ENCODE assay signal across 8 cellular contexts in genomic region chr14:63438065-63438757, GRCh38.
DNase-seq lines count a peak whose midpoint lies in the region; ATAC-seq and TF ChIP-seq lines count a peak whose summit lies in the region.

No MANE protein-coding gene starts in this region.

- H3K27ac Mint-ChIP-seq in IgD-negative memory B cell (peak overlapping the region; percentile 11 to 36 (median 13)), WTC11 (peak overlapping the region; percentile 57), nephron (peak overlapping the region; percentile 73 to 88 (median 86)), glutamatergic neuron (ENCODE audit: unreplicated experiment) (no peak overlapping the region)

- TF ChIP-seq CTCF in WTC11 (IDR thresholded peaks at IDR 0.05) = no peak
- TF ChIP-seq CTCF in nephron (IDR thresholded peaks at IDR 0.05; ENCODE audit: unreplicated experiment in 3 of 3) = no peak
- no peak for TF ChIP-seq CTCF in glutamatergic neuron (IDR thresholded peaks at IDR 0.05; ENCODE audit: partially characterized antibody, unreplicated experiment)

- POLR2A ChIA-PET in WTC11 (lab: Charles Lee) = interaction anchor here (0.6 kb wide), 1 partner anchor 104 kb away, joined by 4 read pairs; no protein-coding TSS in a partner anchor

- H3K36me3 Mint-ChIP-seq in IgD-negative memory B cell (peaks cover 15% of the 10 kb centered on the region), WTC11 (peaks cover 7% of the 10 kb centered on the region; the same call in 1 of the 2 replicates), nephron (ENCODE audit: low read depth) (peaks cover 14% of the 10 kb centered on the region), glutamatergic neuron (ENCODE audit: unreplicated experiment) (no peaks in the 10 kb centered on the region)

- DNase-seq in SIG-M5 treated with dmso at 0.1 percent for 504 hours (lab: John Stamatoyannopoulos, UW; ENCODE audit: unreplicated experiment) = peak; percentile 53
- no peak for DNase-seq in SIG-M5 (lab: John Stamatoyannopoulos, UW)
- no peak for DNase-seq in WTC11 (ENCODE audit: low spot score)
- no peak for DNase-seq in glutamatergic neuron
- DNase-seq in GOT3 (lab: John Stamatoyannopoulos, UW) = no peak

- ATAC-seq in WTC11 = no peak; the same call in 1 of the 2 replicates
- peak; percentile 92 for ATAC-seq in esophagus mucosa

- CTCF ChIA-PET in WTC11 (lab: Charles Lee) = interaction anchor here (1.0 to 1.2 kb wide), 2 partner anchors 24 to 105 kb away, joined by 3 read pairs; partner anchors contain the start of gene PPP2R5E

- H3K9me3 Mint-ChIP-seq in IgD-negative memory B cell (no peaks in the 10 kb centered on the region), WTC11 (peaks cover 5% of the 10 kb centered on the region), nephron (no peaks in the 10 kb centered on the region), glutamatergic neuron (ENCODE audit: unreplicated experiment) (peaks cover 3% of the 10 kb centered on the region)

- H3K4me3 Mint-ChIP-seq in IgD-negative memory B cell (peak overlapping the region in 1 of 4 donors; percentile 64), WTC11 (no peak overlapping the region), nephron (peak overlapping the region in 2 of 3 experiments; percentile 12 to 14), glutamatergic neuron (ENCODE audit: unreplicated experiment) (no peak overlapping the region)

- H3K27me3 Mint-ChIP-seq in IgD-negative memory B cell (no peaks in the 10 kb centered on the region), WTC11 (ENCODE audit: low read depth) (no peaks in the 10 kb centered on the region), nephron (ENCODE audit: low read depth) (no peaks in the 10 kb centered on the region), glutamatergic neuron (ENCODE audit: unreplicated experiment) (peaks cover 1% of the 10 kb centered on the region)

- H3K4me1 Mint-ChIP-seq in IgD-negative memory B cell (peaks cover 30 to 52% (median 40%) of the 10 kb centered on the region in 3 donors), WTC11 (peaks cover 56% of the 10 kb centered on the region), nephron (peaks cover 62% of the 10 kb centered on the region), glutamatergic neuron (ENCODE audit: low read depth, unreplicated experiment) (peaks cover 20% of the 10 kb centered on the region)

TF ChIP-seq in WTC11, 78 proteins besides CTCF, POLR2A, EP300 and RAD21:
- TF ChIP-seq, protein P1, sequence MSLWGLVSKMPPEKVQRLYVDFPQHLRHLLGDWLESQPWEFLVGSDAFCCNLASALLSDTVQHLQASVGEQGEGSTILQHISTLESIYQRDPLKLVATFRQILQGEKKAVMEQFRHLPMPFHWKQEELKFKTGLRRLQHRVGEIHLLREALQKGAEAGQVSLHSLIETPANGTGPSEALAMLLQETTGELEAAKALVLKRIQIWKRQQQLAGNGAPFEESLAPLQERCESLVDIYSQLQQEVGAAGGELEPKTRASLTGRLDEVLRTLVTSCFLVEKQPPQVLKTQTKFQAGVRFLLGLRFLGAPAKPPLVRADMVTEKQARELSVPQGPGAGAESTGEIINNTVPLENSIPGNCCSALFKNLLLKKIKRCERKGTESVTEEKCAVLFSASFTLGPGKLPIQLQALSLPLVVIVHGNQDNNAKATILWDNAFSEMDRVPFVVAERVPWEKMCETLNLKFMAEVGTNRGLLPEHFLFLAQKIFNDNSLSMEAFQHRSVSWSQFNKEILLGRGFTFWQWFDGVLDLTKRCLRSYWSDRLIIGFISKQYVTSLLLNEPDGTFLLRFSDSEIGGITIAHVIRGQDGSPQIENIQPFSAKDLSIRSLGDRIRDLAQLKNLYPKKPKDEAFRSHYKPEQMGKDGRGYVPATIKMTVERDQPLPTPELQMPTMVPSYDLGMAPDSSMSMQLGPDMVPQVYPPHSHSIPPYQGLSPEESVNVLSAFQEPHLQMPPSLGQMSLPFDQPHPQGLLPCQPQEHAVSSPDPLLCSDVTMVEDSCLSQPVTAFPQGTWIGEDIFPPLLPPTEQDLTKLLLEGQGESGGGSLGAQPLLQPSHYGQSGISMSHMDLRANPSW (CRISPR knock-in tag; conservative IDR thresholded peaks at IDR 0.05; ENCODE audit: low read depth) = no peak
- TF ChIP-seq, protein P2, sequence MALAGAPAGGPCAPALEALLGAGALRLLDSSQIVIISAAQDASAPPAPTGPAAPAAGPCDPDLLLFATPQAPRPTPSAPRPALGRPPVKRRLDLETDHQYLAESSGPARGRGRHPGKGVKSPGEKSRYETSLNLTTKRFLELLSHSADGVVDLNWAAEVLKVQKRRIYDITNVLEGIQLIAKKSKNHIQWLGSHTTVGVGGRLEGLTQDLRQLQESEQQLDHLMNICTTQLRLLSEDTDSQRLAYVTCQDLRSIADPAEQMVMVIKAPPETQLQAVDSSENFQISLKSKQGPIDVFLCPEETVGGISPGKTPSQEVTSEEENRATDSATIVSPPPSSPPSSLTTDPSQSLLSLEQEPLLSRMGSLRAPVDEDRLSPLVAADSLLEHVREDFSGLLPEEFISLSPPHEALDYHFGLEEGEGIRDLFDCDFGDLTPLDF (CRISPR knock-in tag; IDR thresholded peaks at IDR 0.05) = no peak
- TF ChIP-seq, protein P3, sequence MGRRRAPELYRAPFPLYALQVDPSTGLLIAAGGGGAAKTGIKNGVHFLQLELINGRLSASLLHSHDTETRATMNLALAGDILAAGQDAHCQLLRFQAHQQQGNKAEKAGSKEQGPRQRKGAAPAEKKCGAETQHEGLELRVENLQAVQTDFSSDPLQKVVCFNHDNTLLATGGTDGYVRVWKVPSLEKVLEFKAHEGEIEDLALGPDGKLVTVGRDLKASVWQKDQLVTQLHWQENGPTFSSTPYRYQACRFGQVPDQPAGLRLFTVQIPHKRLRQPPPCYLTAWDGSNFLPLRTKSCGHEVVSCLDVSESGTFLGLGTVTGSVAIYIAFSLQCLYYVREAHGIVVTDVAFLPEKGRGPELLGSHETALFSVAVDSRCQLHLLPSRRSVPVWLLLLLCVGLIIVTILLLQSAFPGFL (CRISPR knock-in tag; IDR thresholded peaks at IDR 0.05; ENCODE audit: borderline replicate concordance) = no peak
- TF ChIP-seq SP1 (CRISPR knock-in tag; conservative IDR thresholded peaks at IDR 0.05) (no peak), PRRX2 (CRISPR knock-in tag; IDR thresholded peaks at IDR 0.05) (no peak), FOXJ3 (CRISPR knock-in tag; IDR thresholded peaks at IDR 0.05; ENCODE audit: borderline replicate concordance) (no peak), ATF1 (CRISPR knock-in tag; IDR thresholded peaks at IDR 0.05) (no peak), AFF4 (CRISPR knock-in tag; IDR thresholded peaks at IDR 0.05; ENCODE audit: borderline replicate concordance) (no peak)

Comparison
In these comparisons a context has a peak if more than half of its experiments do, and no peak if none do; other contexts are left out.
1. H3K4me3 Mint-ChIP-seq: peak in nephron (2 of 3); none in WTC11 (single experiment) and glutamatergic neuron (single experiment).